ENCODE assay signal across 1 cellular context in genomic region chr17:77456951-77457548, GRCh38.
A peak's percentile ranks its signal among the peaks of the same experiment; 100 is the strongest.
TF ChIP-seq lines count a peak whose summit lies in the region.

No MANE protein-coding gene starts in this region.

TF ChIP-seq in GM12878, 131 proteins besides CTCF, POLR2A, EP300 and RAD21 (continued from another document):
- peak; percentile 40; the same call in 1 of the 2 replicates for TF ChIP-seq MLLT1 (IDR thresholded peaks at IDR 0.05)
- no peak for TF ChIP-seq MYB (IDR thresholded peaks at IDR 0.05; ENCODE audit: borderline replicate concordance, low read depth, low read length)
- no peak for TF ChIP-seq PRDM15 (CRISPR knock-in tag; IDR thresholded peaks at IDR 0.05)
- TF ChIP-seq IKZF1 (conservative IDR thresholded peaks at IDR 0.05) = peak; percentile 45; the same call in 1 of the 2 replicates
- peak; percentile 26 for TF ChIP-seq LARP7 (IDR thresholded peaks at IDR 0.05)
- TF ChIP-seq EED (IDR thresholded peaks at IDR 0.05; ENCODE audit: low read depth) = 0 out of 2 replicates have a peak, but pooled peaks have one; percentile 37
